1 cellular context compared by ENCODE assay signal in the genomic region with DNA sequence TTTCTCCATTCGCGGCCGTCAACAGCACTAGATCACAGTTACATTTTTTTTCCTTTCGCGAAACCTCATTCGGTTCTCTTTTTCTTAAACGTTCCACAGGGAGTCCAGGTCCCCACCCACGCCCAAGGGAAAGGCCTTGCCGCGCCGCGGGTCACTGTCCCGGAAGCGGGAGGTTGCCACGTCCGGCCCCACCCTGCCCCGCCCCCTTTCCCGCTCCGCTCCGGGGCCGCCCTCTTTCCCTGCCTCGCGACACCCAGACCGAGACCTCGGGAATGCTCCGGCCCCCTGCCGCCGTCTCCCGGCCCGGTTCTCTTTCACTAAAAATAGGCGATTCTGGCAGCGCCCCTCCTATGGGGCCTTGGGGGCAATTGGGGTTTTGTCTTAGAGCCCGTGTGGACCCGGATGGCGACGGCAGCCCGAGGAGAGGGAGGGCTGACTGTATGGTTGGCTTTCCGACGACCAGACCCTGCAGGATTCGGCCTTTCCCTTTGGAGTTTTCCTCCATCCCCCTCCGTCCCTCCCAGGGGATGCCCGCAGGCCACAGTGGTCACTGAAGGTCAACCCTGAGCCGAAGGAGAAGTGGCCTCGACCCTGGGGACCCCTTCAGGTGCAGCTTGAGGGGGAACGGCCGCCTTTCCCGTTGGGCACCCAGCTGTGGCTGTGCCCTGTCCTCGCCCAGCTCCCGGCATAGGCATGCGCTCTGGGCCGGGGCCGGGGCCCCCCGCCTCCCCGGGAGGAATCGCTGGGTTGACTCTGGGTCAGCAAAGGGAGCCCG.
TF ChIP-seq lines count a peak whose summit lies in the region.

No MANE protein-coding gene starts in this region.

TF ChIP-seq in GM12878, 131 proteins besides CTCF, POLR2A, EP300 and RAD21 (continues in another document):
- TF ChIP-seq SMAD5 (IDR thresholded peaks at IDR 0.05; ENCODE audit: low read depth) (peak; percentile 58; the same call in 1 of the 2 replicates), NR2F1 (conservative IDR thresholded peaks at IDR 0.05) (peak; percentile 85), MEF2A (IDR thresholded peaks at IDR 0.05; ENCODE audit: insufficient read depth, low read depth, low read length) (0 out of 2 replicates have a peak, but pooled peaks have one; percentile 30), CREB1 (IDR thresholded peaks at IDR 0.05; ENCODE audit: low read depth) (peak; percentile 62; the same call in 1 of the 2 replicates), ETV6 (conservative IDR thresholded peaks at IDR 0.05 in 1 of 2, IDR thresholded peaks at IDR 0.05 in 1 of 2; ENCODE audit: borderline replicate concordance in 1 of 2, low read depth in 1 of 2) (peak in 1 of 2 experiments; percentile 16; a peak in 1 of 4 replicates), HDAC2 (IDR thresholded peaks at IDR 0.05) (no peak), POLR2AphosphoS5 (IDR thresholded peaks at IDR 0.05; ENCODE audit: low read length) (peak; percentile 70), RUNX3 (IDR thresholded peaks at IDR 0.05; ENCODE audit: low read length) (peak; percentile 57; the same call in 1 of the 2 replicates), CHD2 (IDR thresholded peaks at IDR 0.05; ENCODE audit: borderline replicate concordance, low read depth, low read length) (peak; percentile 96), TAF1 (IDR thresholded peaks at IDR 0.05; ENCODE audit: borderline replicate concordance, low read depth, low read length) (peak; percentile 45; the same call in 1 of the 2 replicates), IKZF2 (IDR thresholded peaks at IDR 0.05) (peak; percentile 84; a peak in 3 of 4 replicates), NFXL1 (IDR thresholded peaks at IDR 0.05; ENCODE audit: borderline replicate concordance) (no peak), SREBF1 (IDR thresholded peaks at IDR 0.05; ENCODE audit: low read length) (no peak), ELK1 (IDR thresholded peaks at IDR 0.05; ENCODE audit: low read depth, low read length) (0 out of 2 replicates have a peak, but pooled peaks have one; percentile 45), NBN (IDR thresholded peaks at IDR 0.05) (peak; percentile 78), POLR2AphosphoS2 (IDR thresholded peaks at IDR 0.05; ENCODE audit: low read depth, low read length) (peak; percentile 49; the same call in 1 of the 2 replicates), GABPA (IDR thresholded peaks at IDR 0.05; ENCODE audit: low read depth) (peak; percentile 80), YY1 (IDR thresholded peaks at IDR 0.05; ENCODE audit: low read depth, low read length) (peak; percentile 55), SRF (IDR thresholded peaks at IDR 0.05; ENCODE audit: low read depth in 2 of 2, low read length in 2 of 2) (no peak), HCFC1 (IDR thresholded peaks at IDR 0.05; ENCODE audit: low read length) (peak; percentile 34; the same call in 1 of the 2 replicates), TCF3 (IDR thresholded peaks at IDR 0.05; ENCODE audit: borderline replicate concordance, insufficient read depth, low read depth, low read length) (no peak), PAX5 (IDR thresholded peaks at IDR 0.05; ENCODE audit: borderline replicate concordance, low read depth, low read length) (no peak), ZBED1 (IDR thresholded peaks at IDR 0.05; ENCODE audit: borderline replicate concordance) (peak; percentile 47; the same call in 1 of the 2 replicates), BACH1 (IDR thresholded peaks at IDR 0.05; ENCODE audit: borderline replicate concordance) (0 out of 2 replicates have a peak, but pooled peaks have one; percentile 24), DPF2 (IDR thresholded peaks at IDR 0.05) (peak; percentile 45), MEF2B (IDR thresholded peaks at IDR 0.05; ENCODE audit: partially characterized antibody, poor library complexity, severe bottlenecking) (peak; percentile 29), MXI1 (IDR thresholded peaks at IDR 0.05; ENCODE audit: low read depth, low read length) (peak; percentile 90), ZNF384 (IDR thresholded peaks at IDR 0.05; ENCODE audit: borderline replicate concordance, low read depth, low read length) (0 out of 2 replicates have a peak, but pooled peaks have one; percentile 40), CHD4 (IDR thresholded peaks at IDR 0.05) (no peak), POU2F2 (IDR thresholded peaks at IDR 0.05; ENCODE audit: borderline replicate concordance, low read depth, low read length) (no peak), RB1 (IDR thresholded peaks at IDR 0.05; ENCODE audit: borderline replicate concordance) (peak; percentile 36; the same call in 1 of the 2 replicates), FOXK2 (IDR thresholded peaks at IDR 0.05) (peak; percentile 70; the same call in 1 of the 2 replicates), BHLHE40 (IDR thresholded peaks at IDR 0.05; ENCODE audit: borderline replicate concordance in 1 of 2, low read depth in 2 of 2, low read length in 1 of 2) (peak in 1 of 2 experiments; percentile 35; a peak in 1 of 4 replicates), NRF1 (conservative IDR thresholded peaks at IDR 0.05; ENCODE audit: low read depth, low read length) (0 out of 2 replicates have a peak, but pooled peaks have one; percentile 4), PML (IDR thresholded peaks at IDR 0.05; ENCODE audit: low read length) (peak; percentile 50), MTA2 (IDR thresholded peaks at IDR 0.05; ENCODE audit: low read depth) (peak; percentile 40; the same call in 1 of the 2 replicates), NR2C1 (IDR thresholded peaks at IDR 0.05) (peak; percentile 75), EED (IDR thresholded peaks at IDR 0.05; ENCODE audit: low read depth) (peak; percentile 52), IKZF1 (conservative IDR thresholded peaks at IDR 0.05) (peak; percentile 84; the same call in 1 of the 2 replicates)
- TF ChIP-seq, protein P1, sequence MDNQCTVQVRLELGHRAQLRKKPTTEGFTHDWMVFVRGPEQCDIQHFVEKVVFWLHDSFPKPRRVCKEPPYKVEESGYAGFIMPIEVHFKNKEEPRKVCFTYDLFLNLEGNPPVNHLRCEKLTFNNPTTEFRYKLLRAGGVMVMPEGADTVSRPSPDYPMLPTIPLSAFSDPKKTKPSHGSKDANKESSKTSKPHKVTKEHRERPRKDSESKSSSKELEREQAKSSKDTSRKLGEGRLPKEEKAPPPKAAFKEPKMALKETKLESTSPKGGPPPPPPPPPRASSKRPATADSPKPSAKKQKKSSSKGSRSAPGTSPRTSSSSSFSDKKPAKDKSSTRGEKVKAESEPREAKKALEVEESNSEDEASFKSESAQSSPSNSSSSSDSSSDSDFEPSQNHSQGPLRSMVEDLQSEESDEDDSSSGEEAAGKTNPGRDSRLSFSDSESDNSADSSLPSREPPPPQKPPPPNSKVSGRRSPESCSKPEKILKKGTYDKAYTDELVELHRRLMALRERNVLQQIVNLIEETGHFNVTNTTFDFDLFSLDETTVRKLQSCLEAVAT (IDR thresholded peaks at IDR 0.05) = 0 out of 2 replicates have a peak, but pooled peaks have one; percentile 48
- TF ChIP-seq, protein P2, sequence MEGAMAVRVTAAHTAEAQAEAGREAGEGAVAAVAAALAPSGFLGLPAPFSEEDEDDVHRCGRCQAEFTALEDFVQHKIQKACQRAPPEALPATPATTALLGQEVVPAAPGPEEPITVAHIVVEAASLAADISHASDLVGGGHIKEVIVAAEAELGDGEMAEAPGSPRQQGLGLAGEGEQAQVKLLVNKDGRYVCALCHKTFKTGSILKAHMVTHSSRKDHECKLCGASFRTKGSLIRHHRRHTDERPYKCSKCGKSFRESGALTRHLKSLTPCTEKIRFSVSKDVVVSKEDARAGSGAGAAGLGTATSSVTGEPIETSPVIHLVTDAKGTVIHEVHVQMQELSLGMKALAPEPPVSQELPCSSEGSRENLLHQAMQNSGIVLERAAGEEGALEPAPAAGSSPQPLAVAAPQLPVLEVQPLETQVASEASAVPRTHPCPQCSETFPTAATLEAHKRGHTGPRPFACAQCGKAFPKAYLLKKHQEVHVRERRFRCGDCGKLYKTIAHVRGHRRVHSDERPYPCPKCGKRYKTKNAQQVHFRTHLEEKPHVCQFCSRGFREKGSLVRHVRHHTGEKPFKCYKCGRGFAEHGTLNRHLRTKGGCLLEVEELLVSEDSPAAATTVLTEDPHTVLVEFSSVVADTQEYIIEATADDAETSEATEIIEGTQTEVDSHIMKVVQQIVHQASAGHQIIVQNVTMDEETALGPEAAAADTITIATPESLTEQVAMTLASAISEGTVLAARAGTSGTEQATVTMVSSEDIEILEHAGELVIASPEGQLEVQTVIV (IDR thresholded peaks at IDR 0.05; ENCODE audit: borderline replicate concordance, partially characterized antibody) = peak; percentile 42
- TF ChIP-seq, protein P3, sequence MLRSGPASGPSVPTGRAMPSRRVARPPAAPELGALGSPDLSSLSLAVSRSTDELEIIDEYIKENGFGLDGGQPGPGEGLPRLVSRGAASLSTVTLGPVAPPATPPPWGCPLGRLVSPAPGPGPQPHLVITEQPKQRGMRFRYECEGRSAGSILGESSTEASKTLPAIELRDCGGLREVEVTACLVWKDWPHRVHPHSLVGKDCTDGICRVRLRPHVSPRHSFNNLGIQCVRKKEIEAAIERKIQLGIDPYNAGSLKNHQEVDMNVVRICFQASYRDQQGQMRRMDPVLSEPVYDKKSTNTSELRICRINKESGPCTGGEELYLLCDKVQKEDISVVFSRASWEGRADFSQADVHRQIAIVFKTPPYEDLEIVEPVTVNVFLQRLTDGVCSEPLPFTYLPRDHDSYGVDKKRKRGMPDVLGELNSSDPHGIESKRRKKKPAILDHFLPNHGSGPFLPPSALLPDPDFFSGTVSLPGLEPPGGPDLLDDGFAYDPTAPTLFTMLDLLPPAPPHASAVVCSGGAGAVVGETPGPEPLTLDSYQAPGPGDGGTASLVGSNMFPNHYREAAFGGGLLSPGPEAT (IDR thresholded peaks at IDR 0.05; ENCODE audit: low read depth) = 0 out of 2 replicates have a peak, but pooled peaks have one; percentile 74
- TF ChIP-seq, protein P4, sequence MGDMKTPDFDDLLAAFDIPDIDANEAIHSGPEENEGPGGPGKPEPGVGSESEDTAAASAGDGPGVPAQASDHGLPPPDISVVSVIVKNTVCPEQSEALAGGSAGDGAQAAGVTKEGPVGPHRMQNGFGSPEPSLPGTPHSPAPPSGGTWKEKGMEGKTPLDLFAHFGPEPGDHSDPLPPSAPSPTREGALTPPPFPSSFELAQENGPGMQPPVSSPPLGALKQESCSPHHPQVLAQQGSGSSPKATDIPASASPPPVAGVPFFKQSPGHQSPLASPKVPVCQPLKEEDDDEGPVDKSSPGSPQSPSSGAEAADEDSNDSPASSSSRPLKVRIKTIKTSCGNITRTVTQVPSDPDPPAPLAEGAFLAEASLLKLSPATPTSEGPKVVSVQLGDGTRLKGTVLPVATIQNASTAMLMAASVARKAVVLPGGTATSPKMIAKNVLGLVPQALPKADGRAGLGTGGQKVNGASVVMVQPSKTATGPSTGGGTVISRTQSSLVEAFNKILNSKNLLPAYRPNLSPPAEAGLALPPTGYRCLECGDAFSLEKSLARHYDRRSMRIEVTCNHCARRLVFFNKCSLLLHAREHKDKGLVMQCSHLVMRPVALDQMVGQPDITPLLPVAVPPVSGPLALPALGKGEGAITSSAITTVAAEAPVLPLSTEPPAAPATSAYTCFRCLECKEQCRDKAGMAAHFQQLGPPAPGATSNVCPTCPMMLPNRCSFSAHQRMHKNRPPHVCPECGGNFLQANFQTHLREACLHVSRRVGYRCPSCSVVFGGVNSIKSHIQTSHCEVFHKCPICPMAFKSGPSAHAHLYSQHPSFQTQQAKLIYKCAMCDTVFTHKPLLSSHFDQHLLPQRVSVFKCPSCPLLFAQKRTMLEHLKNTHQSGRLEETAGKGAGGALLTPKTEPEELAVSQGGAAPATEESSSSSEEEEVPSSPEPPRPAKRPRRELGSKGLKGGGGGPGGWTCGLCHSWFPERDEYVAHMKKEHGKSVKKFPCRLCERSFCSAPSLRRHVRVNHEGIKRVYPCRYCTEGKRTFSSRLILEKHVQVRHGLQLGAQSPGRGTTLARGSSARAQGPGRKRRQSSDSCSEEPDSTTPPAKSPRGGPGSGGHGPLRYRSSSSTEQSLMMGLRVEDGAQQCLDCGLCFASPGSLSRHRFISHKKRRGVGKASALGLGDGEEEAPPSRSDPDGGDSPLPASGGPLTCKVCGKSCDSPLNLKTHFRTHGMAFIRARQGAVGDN (IDR thresholded peaks at IDR 0.05) = peak; percentile 65
- TF ChIP-seq, protein P5, sequence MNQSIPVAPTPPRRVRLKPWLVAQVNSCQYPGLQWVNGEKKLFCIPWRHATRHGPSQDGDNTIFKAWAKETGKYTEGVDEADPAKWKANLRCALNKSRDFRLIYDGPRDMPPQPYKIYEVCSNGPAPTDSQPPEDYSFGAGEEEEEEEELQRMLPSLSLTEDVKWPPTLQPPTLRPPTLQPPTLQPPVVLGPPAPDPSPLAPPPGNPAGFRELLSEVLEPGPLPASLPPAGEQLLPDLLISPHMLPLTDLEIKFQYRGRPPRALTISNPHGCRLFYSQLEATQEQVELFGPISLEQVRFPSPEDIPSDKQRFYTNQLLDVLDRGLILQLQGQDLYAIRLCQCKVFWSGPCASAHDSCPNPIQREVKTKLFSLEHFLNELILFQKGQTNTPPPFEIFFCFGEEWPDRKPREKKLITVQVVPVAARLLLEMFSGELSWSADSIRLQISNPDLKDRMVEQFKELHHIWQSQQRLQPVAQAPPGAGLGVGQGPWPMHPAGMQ (IDR thresholded peaks at IDR 0.05; ENCODE audit: borderline replicate concordance) = peak; percentile 27; the same call in 1 of the 2 replicates
